12 cellular contexts compared by ENCODE assay signal in genomic region chr4:107689912-107690587, GRCh38. TPM values are rescaled to one million over a fixed set of nuclear protein-coding genes. Genes with fewer than 3 reads are reported as not detected.
DNase-seq lines count a peak whose midpoint lies in the region; ATAC-seq, FAIRE-seq and TF ChIP-seq lines count a peak whose summit lies in the region.
"Had no signal": no experiment of that assay in that cellular context is flagged by ENCODE, and none has a peak within 500 bp of the region (broad histone marks: within the 10 kb centered on the region; RNA-seq: fewer than 3 reads in every experiment).

No MANE protein-coding gene starts in this region.

- ATAC-seq in GM18868 (IDR thresholded peaks at IDR 0.05; ENCODE audit: unreplicated experiment) = peak; percentile 94
- ATAC-seq in HG03460 (IDR thresholded peaks at IDR 0.05; ENCODE audit: unreplicated experiment) = peak; percentile 81
- ATAC-seq in GM21717 (IDR thresholded peaks at IDR 0.05; ENCODE audit: unreplicated experiment) = no peak
- no peak for ATAC-seq in HG03196 (IDR thresholded peaks at IDR 0.05; ENCODE audit: unreplicated experiment)

- no peak overlapping the region for H3K14ac ChIP-seq in trophoblast cell (ENCODE audit: low read length)

- FAIRE-seq in bronchial epithelial cell (lab: Jason Lieb, UNC) = no peak

- no peak overlapping the region for H2BK12ac ChIP-seq in trophoblast cell (ENCODE audit: low read length)

- H2BK5ac ChIP-seq in trophoblast cell (ENCODE audit: low read depth, low read length, poor library complexity) = no peak overlapping the region

- H3K4ac ChIP-seq in trophoblast cell (ENCODE audit: low read depth, low read length) = no peak overlapping the region

- TF ChIP-seq CTCF in bronchial epithelial cell (IDR thresholded peaks at IDR 0.05; ENCODE audit: insufficient read depth, low read length, severe bottlenecking) (no peak), chondrocyte (IDR thresholded peaks at IDR 0.05) (no peak)

- peaks cover 5 to 12% of the 10 kb centered on the region in 2 experiments for H3K4me1 ChIP-seq in trophoblast cell (ENCODE audit: control insufficient read depth in 1 of 2, insufficient read depth in 2 of 2, low read length in 2 of 2)

- H3K9me3 ChIP-seq in trophoblast cell (ENCODE audit: insufficient read depth, low read depth, low read length) = no peaks in the 10 kb centered on the region
- H3K9me3 ChIP-seq: upper lobe of left lung had no signal

- H3K4me1 Mint-ChIP-seq in chondrocyte (ENCODE audit: low read depth) = peaks cover 6% of the 10 kb centered on the region

- H3K27me3 ChIP-seq in bronchial epithelial cell (ENCODE audit: control insufficient read depth, insufficient read depth, low read length) (no peaks in the 10 kb centered on the region), trophoblast cell (ENCODE audit: insufficient read depth, low read length) (no peaks in the 10 kb centered on the region)
- H3K27me3 ChIP-seq: upper lobe of left lung had no signal

- peak overlapping the region; percentile 56 for H3K18ac ChIP-seq in trophoblast cell (ENCODE audit: low read length)

- peaks cover 5% of the 10 kb centered on the region for H3K79me1 ChIP-seq in trophoblast cell (ENCODE audit: low read length)

- no peak overlapping the region for H3K4me3 Mint-ChIP-seq in chondrocyte (ENCODE audit: unreplicated experiment)

- no peaks in the 10 kb centered on the region for H3K79me2 ChIP-seq in trophoblast cell (ENCODE audit: control insufficient read depth, insufficient read depth, low read length, poor library complexity)

- no peaks in the 10 kb centered on the region for H3K9me3 Mint-ChIP-seq in chondrocyte (ENCODE audit: low read depth)

- H4K91ac ChIP-seq in trophoblast cell (ENCODE audit: low read depth, low read length) = no peak overlapping the region

- WGBS in trophoblast cell (ENCODE audit: extremely low coverage, insufficient coverage, insufficient read length) = no CpG with 5 or more reads among the region's 2 CpGs

- H3K27me3 Mint-ChIP-seq in chondrocyte (ENCODE audit: low read depth) = no peaks in the 10 kb centered on the region

- H3K9ac ChIP-seq in trophoblast cell (ENCODE audit: low read length) = no peak overlapping the region

- peak overlapping the region; percentile 39 for H3K4me2 ChIP-seq in trophoblast cell (ENCODE audit: low read length)

- H3K4me3 ChIP-seq in bronchial epithelial cell (ENCODE audit: low read depth, low read length) (no peak overlapping the region), trophoblast cell (ENCODE audit: low read depth, low read length) (no peak overlapping the region)
- H3K4me3 ChIP-seq: upper lobe of left lung had no signal

- no peak overlapping the region for H3K27ac Mint-ChIP-seq in chondrocyte (ENCODE audit: unreplicated experiment)

- DNase-seq in bronchial epithelial cell (ENCODE audit: low read depth) (peak; percentile 99), trophoblast cell (peak; percentile 36 to 82), chondrocyte (ENCODE audit: low spot score) (no peak), Kasumi-1 (lab: John Stamatoyannopoulos, UW) (no peak)
- DNase-seq: activated T-cell treated with anti-CD3 and anti-CD28 coated beads, Interleukin-2, amount 50 U/mL, for 1 hour; midbrain; MV-4-11; upper lobe of left lung had no signal

- peaks cover 4% of the 10 kb centered on the region for H3K36me3 ChIP-seq in bronchial epithelial cell (ENCODE audit: control insufficient read depth, insufficient read depth, low read length)
- peaks cover 1 to 4% of the 10 kb centered on the region in 2 experiments for H3K36me3 ChIP-seq in trophoblast cell (ENCODE audit: control insufficient read depth in 1 of 2, insufficient read depth in 2 of 2, low read length in 2 of 2)

- no peak overlapping the region for H2AFZ ChIP-seq in trophoblast cell (ENCODE audit: insufficient read depth, low read length, poor library complexity)

- no peak overlapping the region for H4K8ac ChIP-seq in trophoblast cell (ENCODE audit: low read depth, low read length)

- no peak overlapping the region for H3K23ac ChIP-seq in trophoblast cell (ENCODE audit: low read length)

- peak overlapping the region; percentile 45 for H3K27ac ChIP-seq in trophoblast cell (ENCODE audit: low read depth, low read length)
- H3K27ac ChIP-seq: upper lobe of left lung had no signal

- H2AK5ac ChIP-seq in trophoblast cell (ENCODE audit: low read length) = no peak overlapping the region

- peaks cover 17% of the 10 kb centered on the region for H3K36me3 Mint-ChIP-seq in chondrocyte (ENCODE audit: low read depth)

- H4K12ac ChIP-seq in trophoblast cell (ENCODE audit: low read depth, low read length) = no peak overlapping the region

- H2BK120ac ChIP-seq in trophoblast cell (ENCODE audit: insufficient read depth, low read length, poor library complexity) = no peak overlapping the region

RNA-seq across cellular contexts. Expression of gene PAPSS1, which starts 30.0 kb away (rescaled TPM):
- total RNA-seq in bronchial epithelial cell (49.3 and 55.8 TPM in 2 replicates), chondrocyte (104 to 155 TPM (median 105 TPM) in 3 replicates)
- polyA plus RNA-seq in trophoblast cell (2013) = 56.3 and 57.6 TPM in 2 replicates

Comparison
In these comparisons a context has a peak if more than half of its experiments do, and no peak if none do; other contexts are left out.
1. ATAC-seq: peak in GM18868 (single experiment) and HG03460 (single experiment); none in GM21717 (single experiment) and HG03196 (single experiment).
2. DNase-seq: peak in bronchial epithelial cell (single experiment) and trophoblast cell (2 of 2); none in chondrocyte (single experiment) and Kasumi-1 (0 of 2).